ENCODE assay signal across 15 cellular contexts in genomic region chr9:121246821-121247511, GRCh38. TPM values are rescaled to one million over a fixed set of nuclear protein-coding genes. Genes with fewer than 3 reads are reported as not detected.
A peak's percentile ranks its signal among the peaks of the same experiment; 100 is the strongest.
DNase-seq lines count a peak whose midpoint lies in the region; TF ChIP-seq lines count a peak whose summit lies in the region.
"Had no signal": no experiment of that assay in that cellular context is flagged by ENCODE, and none has a peak within 500 bp of the region (broad histone marks: within the 10 kb centered on the region; RNA-seq: fewer than 3 reads in every experiment).

No MANE protein-coding gene starts in this region.

- H3K18ac ChIP-seq in mesenchymal stem cell (ENCODE audit: low read depth in 1 of 2, low read length in 2 of 2): no peak overlapping the region

- no peak overlapping the region for H3K23ac ChIP-seq in mesenchymal stem cell (ENCODE audit: low read length in 2 of 2)

- no peak overlapping the region for H2BK15ac ChIP-seq in mesenchymal stem cell (ENCODE audit: low read depth, poor library complexity, severe bottlenecking)

- peak; percentile 80 for DNase-seq in AG09309 (ENCODE audit: low read depth)
- peak; percentile 64 to 74 for DNase-seq in Kasumi-1 (lab: John Stamatoyannopoulos, UW)
- DNase-seq in MCF 10A (ENCODE audit: unreplicated experiment): peak; percentile 55
- DNase-seq in mesenchymal stem cell: peak; percentile 65
- DNase-seq in kidney tubule cell (ENCODE audit: low spot score): no peak
- DNase-seq in epidermal melanocyte (ENCODE audit: insufficient read length, low spot score): no peak
- DNase-seq in NCI-H2107 treated with DMSO at 0.1 percent for 48 hours (lab: John Stamatoyannopoulos, UW; ENCODE audit: unreplicated experiment): no peak
- DNase-seq in NCI-H510A treated with DMSO at 0.1 percent for 48 hours (lab: John Stamatoyannopoulos, UW): no peak
- DNase-seq: activated CD4-positive, CD25-positive, alpha-beta regulatory T cell treated with anti-CD3 and anti-CD28 coated beads, Interleukin-2, amount 50 U/mL, for 72 hours; activated gamma-delta T cell treated with Interleukin-2 at 50 U/mL for 16 hours; Karpas-422 had no signal

- H3K4me1 Mint-ChIP-seq in MCF 10A (ENCODE audit: insufficient read depth, unreplicated experiment): peaks cover 6% of the 10 kb centered on the region

- H2AK5ac ChIP-seq in mesenchymal stem cell (ENCODE audit: low read length, severe bottlenecking): no peak overlapping the region

- no peaks in the 10 kb centered on the region for H3K27me3 Mint-ChIP-seq in MCF 10A (ENCODE audit: insufficient read depth, unreplicated experiment)
- H3K27me3 Mint-ChIP-seq: memory B cell had no signal

- H2BK5ac ChIP-seq in mesenchymal stem cell (ENCODE audit: low read depth, low read length, poor library complexity, severe bottlenecking): no peak overlapping the region

- peak overlapping the region; percentile 60 for H3K27ac ChIP-seq in mesenchymal stem cell (ENCODE audit: low read length, poor library complexity, severe bottlenecking)
- H3K27ac ChIP-seq: C4-2B, coronary artery, SJSA1 had no signal

- TF ChIP-seq CTCF in AG09309 (IDR thresholded peaks at IDR 0.05; ENCODE audit: control insufficient read depth, insufficient read depth, low read depth, low read length, missing control alignments) (no peak), MCF 10A (IDR thresholded peaks at IDR 0.05; ENCODE audit: unreplicated experiment) (no peak)

- no peak overlapping the region for H3K4me3 ChIP-seq in AG09309 (ENCODE audit: control insufficient read depth, low read depth, low read length)
- H3K4me3 ChIP-seq in mesenchymal stem cell (ENCODE audit: insufficient read depth in 1 of 2, low read depth in 1 of 2, low read length in 2 of 2): no peak overlapping the region
- H3K4me3 ChIP-seq: coronary artery, SJSA1 had no signal

- no peaks in the 10 kb centered on the region for H3K36me3 Mint-ChIP-seq in MCF 10A (ENCODE audit: insufficient read depth, unreplicated experiment)

- intact Hi-C loops in MCF 10A (cut with micrococcal nuclease): no loop called here

- H4K8ac ChIP-seq in mesenchymal stem cell (ENCODE audit: low read length): no peak overlapping the region

- CTCF ChIA-PET in MCF 10A (lab: Yijun Ruan, JAX): interaction anchor here (1.0 to 1.3 kb wide), 3 partner anchors 13 to 32 kb away, joined by 3 to 5 read pairs (median 3); no protein-coding TSS in a partner anchor

- WGBS in mesenchymal stem cell: 85% methylated on average over 10 of the region's 11 CpGs

- H3K4ac ChIP-seq in mesenchymal stem cell (ENCODE audit: low read depth in 1 of 2, low read length in 2 of 2): no peak overlapping the region

- H3K9me3 Mint-ChIP-seq in MCF 10A (ENCODE audit: unreplicated experiment): peaks cover 11% of the 10 kb centered on the region

- no peaks in the 10 kb centered on the region for H3K79me1 ChIP-seq in mesenchymal stem cell (replicated peaks; ENCODE audit: low read length, poor library complexity, severe bottlenecking)

- peak overlapping the region; percentile 81 for H3K9ac ChIP-seq in mesenchymal stem cell (ENCODE audit: low read length)

- H2BK12ac ChIP-seq in mesenchymal stem cell (ENCODE audit: low read length in 2 of 2): no peak overlapping the region

- BruUV-seq in MCF 10A (replicated peaks; lab: Mats Ljungman, UMichigan): no TSS peak

- no peaks in the 10 kb centered on the region for H3K36me3 ChIP-seq in mesenchymal stem cell (ENCODE audit: control insufficient read depth in 1 of 2, insufficient read depth in 2 of 2, low read depth in 1 of 2, low read length in 2 of 2)
- H3K36me3 ChIP-seq: SJSA1 had no signal

- no peak overlapping the region for H3K27ac Mint-ChIP-seq in MCF 10A (ENCODE audit: low read depth, unreplicated experiment)
- H3K27ac Mint-ChIP-seq: memory B cell had no signal

- POLR2A ChIA-PET in MCF 10A (lab: Yijun Ruan, JAX): interaction anchor here (1.3 to 2.8 kb wide), 2 partner anchors 13 to 21 kb away, joined by 3 to 19 read pairs; partner anchors contain the start of gene GSN

- no peak overlapping the region for H3K4me3 Mint-ChIP-seq in MCF 10A (ENCODE audit: unreplicated experiment)
- H3K4me3 Mint-ChIP-seq: memory B cell had no signal

- H3K9me3 ChIP-seq in mesenchymal stem cell (ENCODE audit: control insufficient read depth, low read length): peaks cover 9% of the 10 kb centered on the region
- H3K9me3 ChIP-seq: SJSA1 had no signal

- no peak overlapping the region for H3K14ac ChIP-seq in mesenchymal stem cell (ENCODE audit: low read length in 2 of 2)

- no peak overlapping the region for H2AFZ ChIP-seq in mesenchymal stem cell (ENCODE audit: low read depth, low read length)

- no peak overlapping the region for H2BK120ac ChIP-seq in mesenchymal stem cell (ENCODE audit: low read depth, low read length)

- peaks cover 4% of the 10 kb centered on the region for H3K4me1 ChIP-seq in mesenchymal stem cell (ENCODE audit: control insufficient read depth, insufficient read depth, low read depth, low read length)

- H3K27me3 ChIP-seq in mesenchymal stem cell (ENCODE audit: control insufficient read depth in 1 of 2, insufficient read depth in 1 of 2, low read length in 2 of 2): no peaks in the 10 kb centered on the region
- H3K27me3 ChIP-seq: SJSA1 had no signal

- no peak overlapping the region for H4K91ac ChIP-seq in mesenchymal stem cell (ENCODE audit: low read length)

- peak overlapping the region; percentile 25 for H3K4me2 ChIP-seq in mesenchymal stem cell (ENCODE audit: low read length, poor library complexity, severe bottlenecking)

RNA-seq across cellular contexts. Expression of gene GSN, which starts 21.0 kb away (rescaled TPM):
- total RNA-seq in MCF 10A (2022): 21.9 and 24.9 TPM in 2 replicates
- polyA plus RNA-seq in mesenchymal stem cell (2013, experiment 1 of 2): 196 TPM
- polyA plus RNA-seq in mesenchymal stem cell (2013, experiment 2 of 2): 192 TPM

RNA-seq across cellular contexts. Expression of gene RAB14, which starts 45.3 kb away (rescaled TPM):
- 65.8 and 77.0 TPM in 2 replicates for total RNA-seq in MCF 10A (2022)
- 40.1 TPM for polyA plus RNA-seq in mesenchymal stem cell (2013, experiment 1 of 2)
- polyA plus RNA-seq in mesenchymal stem cell (2013, experiment 2 of 2): 41.9 TPM

Comparison
In these comparisons a context has a peak if more than half of its experiments do, and no peak if none do; other contexts are left out.
1. DNase-seq: peak in AG09309 (single experiment), Kasumi-1 (2 of 2), MCF 10A (single experiment) and mesenchymal stem cell (single experiment); none in kidney tubule cell (single experiment), epidermal melanocyte (single experiment), NCI-H2107 treated with DMSO at 0.1 percent for 48 hours (single experiment) and NCI-H510A treated with DMSO at 0.1 percent for 48 hours (single experiment).